In the genomic region with DNA sequence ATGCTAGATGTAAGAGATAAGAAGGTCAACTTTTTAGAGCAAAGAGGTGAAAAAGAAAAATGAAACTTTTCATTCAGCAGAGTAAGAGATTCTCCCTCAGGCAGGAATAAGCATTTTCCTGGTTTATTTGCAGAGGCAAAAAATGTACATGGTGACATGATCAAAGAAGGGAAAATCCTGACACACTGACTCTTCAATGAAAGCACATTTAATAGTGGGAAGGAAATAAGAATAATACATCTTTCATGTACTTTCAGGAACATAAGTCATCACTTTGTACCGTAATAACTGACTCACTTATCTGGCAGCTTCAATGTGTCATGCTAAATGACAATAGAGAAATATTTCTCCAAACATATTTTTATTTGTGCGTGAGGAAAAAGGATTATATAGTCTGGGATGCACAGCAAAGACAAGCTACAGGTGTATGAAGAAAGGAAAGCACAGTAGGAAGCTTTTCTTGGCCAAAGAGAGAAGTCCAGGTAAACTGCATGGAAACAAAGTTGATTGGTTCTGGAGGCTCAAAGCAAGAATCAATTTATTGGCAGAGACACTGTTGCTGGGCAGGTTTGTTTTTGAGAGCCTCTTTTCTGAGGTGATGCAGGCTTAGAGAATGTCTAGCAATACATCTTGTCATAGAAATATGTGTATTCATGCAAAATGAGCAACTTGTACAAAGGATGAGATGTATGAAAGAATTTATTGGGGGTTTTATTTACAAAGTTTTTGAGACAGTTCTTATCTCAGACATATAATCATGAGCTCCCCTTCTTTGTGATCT, we compare ENCODE assay signal across 20 cellular contexts.
DNase-seq lines count a peak whose midpoint lies in the region; ATAC-seq, FAIRE-seq and TF ChIP-seq lines count a peak whose summit lies in the region.
"Had no signal": no experiment of that assay in that cellular context is flagged by ENCODE, and none has a peak within 500 bp of the region (broad histone marks: within the 10 kb centered on the region; RNA-seq: fewer than 3 reads in every experiment).

No MANE protein-coding gene starts in this region.

- FAIRE-seq in urothelium cell line (lab: Jason Lieb, UNC): no peak

- peak; percentile 91 for ATAC-seq in SK-N-SH treated with all-trans-retinoic acid at 6 μM for 48 hours
- ATAC-seq: naive thymus-derived CD8-positive, alpha-beta T cell; sciatic nerve; stimulated activated naive B cell treated with anti-CD40 and anti-IgM and Interleukin-4, amounts not matched to agents 10 μg/mL and 1 μg/mL and 100 μg/mL, for 72 hours; T-cell had no signal

- peak; percentile 3 for DNase-seq in DMS 273 (lab: John Stamatoyannopoulos, UW; ENCODE audit: unreplicated experiment)
- DNase-seq in DMS 273 treated with DMSO at 0.1 percent for 48 hours (lab: John Stamatoyannopoulos, UW): no peak
- DNase-seq in epithelial cell of prostate (ENCODE audit: low read depth, low spot score): peak; percentile 49
- DNase-seq in urothelium cell line (ENCODE audit: low spot score): peak; percentile 11
- no peak for DNase-seq in stimulated activated CD4-positive, alpha-beta T cell treated with anti-CD3 and anti-CD28 coated beads, Interleukin-12 subunit alpha, Interleukin-12 subunit beta, amount 100 ng/mL, for 4 hours
- no peak for DNase-seq in NCI-H524 (lab: John Stamatoyannopoulos, UW)
- no peak for DNase-seq in NOMO-1 (lab: John Stamatoyannopoulos, UW; ENCODE audit: unreplicated experiment in 2 of 2)
- DNase-seq: activated CD4-positive, CD25-positive, alpha-beta regulatory T cell; activated naive CD4-positive, alpha-beta T cell treated with anti-CD3 and anti-CD28 coated beads, Interleukin-2, amount 10 ng/mL, durations not matched to agents 7 days and 5 days; CD4-positive, CD25-positive, alpha-beta regulatory T cell; erythroblast; MV-4-11; naive thymus-derived CD8-positive, alpha-beta T cell; NCI-H2171; stimulated activated naive B cell treated with anti-CD40 and anti-IgM and Interleukin-4, amounts not matched to agents 10 μg/mL and 1 μg/mL and 100 μg/mL, for 72 hours; T-cell had no signal

- H3K27ac ChIP-seq in epithelial cell of prostate: peak overlapping the region; percentile 15
- H3K27ac ChIP-seq: 22Rv1, HL-60 had no signal

TF ChIP-seq in SK-N-SH treated with all-trans-retinoic acid at 6 μM for 48 hours, 23 proteins besides CTCF, POLR2A, EP300 and RAD21:
- TF ChIP-seq TSHZ2 (CRISPR knock-in tag; IDR thresholded peaks at IDR 0.05) (no peak), TOX (CRISPR knock-in tag; IDR thresholded peaks at IDR 0.05; ENCODE audit: borderline replicate concordance) (peak; percentile 90; the same call in 1 of the 2 replicates)

Comparison
In these comparisons a context has a peak if more than half of its experiments do, and no peak if none do; other contexts are left out.
1. DNase-seq: peak in DMS 273 (single experiment), epithelial cell of prostate (single experiment) and urothelium cell line (single experiment); none in DMS 273 treated with DMSO at 0.1 percent for 48 hours (single experiment), stimulated activated CD4-positive, alpha-beta T cell treated with anti-CD3 and anti-CD28 coated beads, Interleukin-12 subunit alpha, Interleukin-12 subunit beta, amount 100 ng/mL, for 4 hours (single experiment), NCI-H524 (0 of 2) and NOMO-1 (0 of 2).